8 cellular contexts compared by ENCODE assay signal in genomic region chr22:50202130-50202671, GRCh38. TPM values are rescaled to one million over a fixed set of nuclear protein-coding genes. Genes with fewer than 3 reads are reported as not detected.
DNase-seq lines count a peak whose midpoint lies in the region; ATAC-seq and TF ChIP-seq lines count a peak whose summit lies in the region.

No MANE protein-coding gene starts in this region.

- peaks cover 19% of the 10 kb centered on the region for H3K36me3 Mint-ChIP-seq in stimulated activated naive CD8-positive, alpha-beta T cell treated with anti-CD3 and anti-CD28 coated beads, Interleukin-15, Interleukin-2, amounts not matched to agents 100 ng/mL and 50 ng/mL, for 24 hours (ENCODE audit: low read depth)
- H3K36me3 Mint-ChIP-seq in mesothelial cell of epicardium: peaks cover 12% of the 10 kb centered on the region

- no peak overlapping the region for H3K27ac Mint-ChIP-seq in stimulated activated naive CD8-positive, alpha-beta T cell treated with anti-CD3 and anti-CD28 coated beads, Interleukin-15, Interleukin-2, amounts not matched to agents 100 ng/mL and 50 ng/mL, for 24 hours
- H3K27ac Mint-ChIP-seq in mesothelial cell of epicardium: peak overlapping the region; percentile 35

- H3K4me1 Mint-ChIP-seq in stimulated activated naive CD8-positive, alpha-beta T cell treated with anti-CD3 and anti-CD28 coated beads, Interleukin-15, Interleukin-2, amounts not matched to agents 100 ng/mL and 50 ng/mL, for 24 hours (ENCODE audit: low read depth): peaks cover 31% of the 10 kb centered on the region
- peaks cover 16% of the 10 kb centered on the region for H3K4me1 Mint-ChIP-seq in mesothelial cell of epicardium

- TF ChIP-seq CTCF in breast epithelium (IDR thresholded peaks at IDR 0.05) (no peak), mesothelial cell of epicardium (IDR thresholded peaks at IDR 0.05; ENCODE audit: unreplicated experiment) (no peak), vagina (IDR thresholded peaks at IDR 0.05) (no peak)

- intact Hi-C loops in breast epithelium (cut with DNase I; ENCODE audit: low total_unique reads) (loop anchor here (10.0 kb wide), 1 partner anchor 47 kb away; no protein-coding TSS in a partner anchor), vagina (cut with DNase I) (no loop called here)

- H3K4me1 ChIP-seq in breast epithelium: no peaks in the 10 kb centered on the region
- H3K4me1 ChIP-seq in vagina: peaks cover 53% of the 10 kb centered on the region

- no peaks in the 10 kb centered on the region for H3K36me3 ChIP-seq in breast epithelium
- H3K36me3 ChIP-seq in vagina: peaks cover 0 to 30% of the 10 kb centered on the region in 2 donors

- peak overlapping the region; percentile 85 for H3K4me3 Mint-ChIP-seq in stimulated activated naive CD8-positive, alpha-beta T cell treated with anti-CD3 and anti-CD28 coated beads, Interleukin-15, Interleukin-2, amounts not matched to agents 100 ng/mL and 50 ng/mL, for 24 hours
- peak overlapping the region; percentile 80 for H3K4me3 Mint-ChIP-seq in mesothelial cell of epicardium

- no peaks in the 10 kb centered on the region for H3K27me3 Mint-ChIP-seq in stimulated activated naive CD8-positive, alpha-beta T cell treated with anti-CD3 and anti-CD28 coated beads, Interleukin-15, Interleukin-2, amounts not matched to agents 100 ng/mL and 50 ng/mL, for 24 hours
- H3K27me3 Mint-ChIP-seq in mesothelial cell of epicardium (ENCODE audit: low read depth): no peaks in the 10 kb centered on the region

- no peak overlapping the region for H3K27ac ChIP-seq in breast epithelium
- no peak overlapping the region for H3K27ac ChIP-seq in vagina

- no peaks in the 10 kb centered on the region for H3K9me3 Mint-ChIP-seq in stimulated activated naive CD8-positive, alpha-beta T cell treated with anti-CD3 and anti-CD28 coated beads, Interleukin-15, Interleukin-2, amounts not matched to agents 100 ng/mL and 50 ng/mL, for 24 hours
- H3K9me3 Mint-ChIP-seq in mesothelial cell of epicardium: peaks cover 6% of the 10 kb centered on the region

- no peaks in the 10 kb centered on the region for H3K9me3 ChIP-seq in breast epithelium
- no peaks in the 10 kb centered on the region for H3K9me3 ChIP-seq in vagina

- TF ChIP-seq POLR2A in breast epithelium (IDR thresholded peaks at IDR 0.05): no peak
- no peak for TF ChIP-seq POLR2A in vagina (IDR thresholded peaks at IDR 0.05)

- ATAC-seq in stimulated activated naive CD8-positive, alpha-beta T cell treated with anti-CD3 and anti-CD28 coated beads, Interleukin-15, Interleukin-2, amounts not matched to agents 100 U/mL and 50 U/mL, for 24 hours: no peak

- DNase-seq in stimulated activated naive CD8-positive, alpha-beta T cell treated with anti-CD3 and anti-CD28 coated beads, Interleukin-15, Interleukin-2, amounts not matched to agents 100 U/mL and 50 U/mL, for 24 hours: no peak
- DNase-seq in breast epithelium (ENCODE audit: low spot score in 2 of 2): no peak
- DNase-seq in mesothelial cell of epicardium (ENCODE audit: low spot score in 2 of 2, unreplicated experiment in 2 of 2): no peak
- DNase-seq in vagina (ENCODE audit: extremely low spot score in 2 of 2): no peak
- no peak for DNase-seq in cerebellar nuclear complex (lab: John Stamatoyannopoulos, UW)
- no peak for DNase-seq in activated CD8-positive, alpha-beta memory T cell treated with anti-CD3 and anti-CD28 coated beads for 24 hours
- no peak for DNase-seq in middle frontal gyrus (ENCODE audit: extremely low spot score, low spot score)

- H3K4me3 ChIP-seq in breast epithelium (peak overlapping the region; percentile 66 to 89 (median 76)), vagina (peak overlapping the region; percentile 76 to 85)

- H3K27me3 ChIP-seq in breast epithelium (no peaks in the 10 kb centered on the region), vagina (no peaks in the 10 kb centered on the region)

RNA-seq across cellular contexts. Expression of gene SELENOO, which starts 1.4 kb away (rescaled TPM):
- total RNA-seq in breast epithelium (10 to 100 TPM; 24.3 to 32.3 (median 31.8) TPM), mesothelial cell of epicardium (25.5 to 28.3 TPM (median 26.9 TPM) in 3 replicates), vagina (39.0 TPM)

RNA-seq across cellular contexts. Expression of gene TRABD, which starts 16.5 kb away (rescaled TPM):
- total RNA-seq in breast epithelium: 10 to 100 TPM; 17.3 to 35.7 (median 28.2) TPM
- 44.3 to 44.6 TPM (median 44.4 TPM) in 3 replicates for total RNA-seq in mesothelial cell of epicardium
- total RNA-seq in vagina: 40.3 TPM

RNA-seq across cellular contexts. Expression of gene PANX2, which starts 31.7 kb away (rescaled TPM):
- total RNA-seq in breast epithelium (1 to 10 TPM in 2 of 3 donors, under 1 TPM in 1; 0.64 to 2.0 (median 1.8) TPM), mesothelial cell of epicardium (6.0 to 7.0 TPM (median 6.4 TPM) in 3 replicates), vagina (4.2 TPM)

RNA-seq across cellular contexts. Expression of gene TUBGCP6, which starts 42.6 kb away (rescaled TPM):
- total RNA-seq in breast epithelium: 10 to 100 TPM; 34.2 to 66.2 (median 59.6) TPM
- total RNA-seq in mesothelial cell of epicardium: 64.1 to 65.9 TPM (median 65.3 TPM) in 3 replicates
- 45.4 TPM for total RNA-seq in vagina

RNA-seq across cellular contexts. Expression of gene HDAC10, which starts 48.9 kb away (rescaled TPM):
- total RNA-seq in breast epithelium (10 to 100 TPM; 22.9 to 35.7 (median 29.4) TPM), mesothelial cell of epicardium (77.6 to 81.3 TPM (median 79.5 TPM) in 3 replicates), vagina (29.2 TPM)
